In genomic region chr7:131328387-131329175, GRCh38 we compare ENCODE assay signal across 8 cellular contexts. TPM values are rescaled to one million over a fixed set of nuclear protein-coding genes. Genes with fewer than 3 reads are reported as not detected.
A peak's percentile ranks its signal among the peaks of the same experiment; 100 is the strongest.
DNase-seq lines count a peak whose midpoint lies in the region; ATAC-seq and TF ChIP-seq lines count a peak whose summit lies in the region.

No MANE protein-coding gene starts in this region.

- no peak for TF ChIP-seq CTCF in Peyer's patch (IDR thresholded peaks at IDR 0.05)
- no peak for TF ChIP-seq CTCF in mucosa of descending colon (IDR thresholded peaks at IDR 0.05)

- H3K4me3 ChIP-seq in Peyer's patch, result peak overlapping the region; percentile 74 to 96 (median 91)
- peak overlapping the region; percentile 94 for H3K4me3 ChIP-seq in mucosa of descending colon

- H3K4me1 ChIP-seq in Peyer's patch (peaks cover 0 to 33% (median 4%) of the 10 kb centered on the region in 4 donors), mucosa of descending colon (ENCODE audit: low read depth) (peaks cover 26% of the 10 kb centered on the region)

- intact Hi-C loops in mucosa of descending colon (cut with DNase I, micrococcal nuclease), result no loop called here

- peaks cover 0 to 3% (median 0%) of the 10 kb centered on the region in 3 donors for H3K36me3 ChIP-seq in Peyer's patch
- H3K36me3 ChIP-seq in mucosa of descending colon (ENCODE audit: low read depth), result no peaks in the 10 kb centered on the region

- H3K27ac ChIP-seq in Peyer's patch, result peak overlapping the region; percentile 94 to 99 (median 96)

- peaks cover 27% of the 10 kb centered on the region for H3K36me3 Mint-ChIP-seq in activated T-cell treated with anti-CD3 and anti-CD28 coated beads, Interleukin-2, amount 50 U/mL, for 24 hours (ENCODE audit: low read depth)
- peaks cover 19% of the 10 kb centered on the region for H3K36me3 Mint-ChIP-seq in effector memory CD8-positive, alpha-beta T cell (ENCODE audit: insufficient read depth)

- H3K4me1 Mint-ChIP-seq in activated T-cell treated with anti-CD3 and anti-CD28 coated beads, Interleukin-2, amount 50 U/mL, for 24 hours (ENCODE audit: low read depth), result peaks cover 65% of the 10 kb centered on the region
- H3K4me1 Mint-ChIP-seq in effector memory CD8-positive, alpha-beta T cell (ENCODE audit: low read depth in 2 of 2), result peaks cover 37 to 70% of the 10 kb centered on the region in 2 donors

- TF ChIP-seq POLR2A in Peyer's patch (IDR thresholded peaks at IDR 0.05), result no peak

- H3K4me3 Mint-ChIP-seq in activated T-cell treated with anti-CD3 and anti-CD28 coated beads, Interleukin-2, amount 50 U/mL, for 24 hours, result peak overlapping the region; percentile 99
- H3K4me3 Mint-ChIP-seq in effector memory CD8-positive, alpha-beta T cell, result peak overlapping the region; percentile 99

- no peaks in the 10 kb centered on the region for H3K27me3 ChIP-seq in Peyer's patch

- H3K27ac Mint-ChIP-seq in activated T-cell treated with anti-CD3 and anti-CD28 coated beads, Interleukin-2, amount 50 U/mL, for 24 hours, result peak overlapping the region; percentile 99
- peak overlapping the region; percentile 99 for H3K27ac Mint-ChIP-seq in effector memory CD8-positive, alpha-beta T cell

- no peaks in the 10 kb centered on the region for H3K9me3 Mint-ChIP-seq in activated T-cell treated with anti-CD3 and anti-CD28 coated beads, Interleukin-2, amount 50 U/mL, for 24 hours
- H3K9me3 Mint-ChIP-seq in effector memory CD8-positive, alpha-beta T cell, result no peaks in the 10 kb centered on the region

- no peak for DNase-seq in activated T-cell treated with anti-CD3 and anti-CD28 coated beads, Interleukin-2, amount 50 U/mL, for 24 hours
- no peak for DNase-seq in activated T-cell treated with anti-CD3 and anti-CD28 coated beads, Interleukin-2, amount 50 U/mL, for 48 hours
- DNase-seq in Peyer's patch (no peak), mucosa of descending colon (no peak), activated gamma-delta T cell treated with Interleukin-2 at 50 U/mL for 16 hours (no peak), NCI-H510A treated with DMSO at 0.1 percent for 48 hours (lab: John Stamatoyannopoulos, UW) (no peak)
- no peak for DNase-seq in effector memory CD8-positive, alpha-beta T cell
- no peak for DNase-seq in stimulated activated CD4-positive, alpha-beta T cell treated with anti-CD3 and anti-CD28 coated beads, Interleukin-2, amount 100 ng/mL, for 48 hours

- no peaks in the 10 kb centered on the region for H3K9me3 ChIP-seq in Peyer's patch
- no peaks in the 10 kb centered on the region for H3K9me3 ChIP-seq in mucosa of descending colon

- no peak for ATAC-seq in effector memory CD8-positive, alpha-beta T cell (replicated peaks)
- ATAC-seq in mucosa of descending colon, result peak; percentile 34

- no peaks in the 10 kb centered on the region for H3K27me3 Mint-ChIP-seq in activated T-cell treated with anti-CD3 and anti-CD28 coated beads, Interleukin-2, amount 50 U/mL, for 24 hours
- no peaks in the 10 kb centered on the region for H3K27me3 Mint-ChIP-seq in effector memory CD8-positive, alpha-beta T cell

RNA-seq across cellular contexts. Expression of gene MKLN1, which starts 0.9 kb away (rescaled TPM):
- total RNA-seq in Peyer's patch (10 to 100 TPM; 39.4 to 74.4 (median 53.2) TPM), mucosa of descending colon (10 to 100 TPM; 41.5 to 66.1 (median 47.1) TPM)
